In genomic region chr2:67646714-67647333, GRCh38 we compare ENCODE assay signal across 28 cellular contexts.
"Had no signal": no experiment of that assay in that cellular context is flagged by ENCODE, and none has a peak within 500 bp of the region (broad histone marks: within the 10 kb centered on the region; RNA-seq: fewer than 3 reads in every experiment).

No MANE protein-coding gene starts in this region.

- H3K9me3 ChIP-seq: esophagus muscularis mucosa, mucosa of descending colon, thyroid gland had no signal

- H3K36me3 Mint-ChIP-seq: memory B cell; mesothelial cell of epicardium; natural killer cell treated with Interleukin-12 subunit alpha and Interleukin-12 subunit beta and Interleukin-15 and Interleukin-18, amount 100 ng/mL, for 72 hours; stimulated activated effector memory CD8-positive, alpha-beta T cell treated with anti-CD3 and anti-CD28 coated beads, Interleukin-12 subunit alpha, Interleukin-12 subunit beta, amount 100 ng/mL, for 72 hours had no signal

- H3K27ac Mint-ChIP-seq: memory B cell; mesothelial cell of epicardium; naive B cell; natural killer cell treated with Interleukin-12 subunit alpha and Interleukin-12 subunit beta and Interleukin-15 and Interleukin-18, amount 100 ng/mL, for 72 hours; progenitor cell of endocrine pancreas; stimulated activated effector memory CD8-positive, alpha-beta T cell treated with anti-CD3 and anti-CD28 coated beads, Interleukin-12 subunit alpha, Interleukin-12 subunit beta, amount 100 ng/mL, for 72 hours had no signal

- H3K27me3 Mint-ChIP-seq: memory B cell; natural killer cell treated with Interleukin-12 subunit alpha and Interleukin-12 subunit beta and Interleukin-15 and Interleukin-18, amount 100 ng/mL, for 72 hours had no signal

- H3K4me3 ChIP-seq: dorsolateral prefrontal cortex, esophagus muscularis mucosa, gastroesophageal sphincter, heart left ventricle, hepatocyte, lung, mucosa of descending colon, smooth muscle cell, stomach, thyroid gland had no signal

- DNase-seq: effector CD4-positive, alpha-beta T cell; foreskin keratinocyte; kidney; mucosa of descending colon; naive B cell; stimulated activated CD4-positive, alpha-beta T cell treated with anti-CD3 and anti-CD28 coated beads, Interleukin-2, amount 100 ng/mL, for 24 hours; stimulated activated CD4-positive, alpha-beta T cell treated with anti-CD3 and anti-CD28 coated beads, Interleukin-4, amount 100 ng/mL, for 24 hours; stimulated activated naive CD4-positive, alpha-beta T cell treated with Interleukin-2 at 50 U/mL for 16 hours; stomach; thyroid gland; trophoblast cell had no signal

- H2AFZ ChIP-seq: hepatocyte, parathyroid adenoma had no signal

- H3K9ac ChIP-seq: parathyroid adenoma had no signal

- H3K4me1 Mint-ChIP-seq: memory B cell; naive B cell; stimulated activated effector memory CD8-positive, alpha-beta T cell treated with anti-CD3 and anti-CD28 coated beads, Interleukin-12 subunit alpha, Interleukin-12 subunit beta, amount 100 ng/mL, for 72 hours had no signal

- H3K4me3 Mint-ChIP-seq: memory B cell; mesothelial cell of epicardium; naive B cell; natural killer cell treated with Interleukin-12 subunit alpha and Interleukin-12 subunit beta and Interleukin-15 and Interleukin-18, amount 100 ng/mL, for 72 hours; neural crest cell; stimulated activated effector memory CD8-positive, alpha-beta T cell treated with anti-CD3 and anti-CD28 coated beads, Interleukin-12 subunit alpha, Interleukin-12 subunit beta, amount 100 ng/mL, for 72 hours had no signal

- ATAC-seq: foreskin keratinocyte; gastroesophageal sphincter; heart left ventricle; left lobe of liver; mucosa of descending colon; natural killer cell treated with Interleukin-12 subunit alpha and Interleukin-12 subunit beta and Interleukin-15 and Interleukin-18, amount 100 ng/mL, for 72 hours; sciatic nerve; stimulated activated effector memory CD8-positive, alpha-beta T cell treated with anti-CD3 and anti-CD28 coated beads, Interleukin-12 subunit alpha, Interleukin-12 subunit beta, amount 100 ng/mL, for 72 hours had no signal

- H3K27me3 ChIP-seq: esophagus muscularis mucosa, foreskin keratinocyte, gastroesophageal sphincter, heart left ventricle, hepatocyte, stomach, thyroid gland had no signal

- H3K27ac ChIP-seq: dorsolateral prefrontal cortex, epithelial cell of prostate, esophagus muscularis mucosa, foreskin keratinocyte, parathyroid adenoma, thyroid gland had no signal

- H3K4me2 ChIP-seq: hepatocyte, smooth muscle cell had no signal

- H3K9me3 Mint-ChIP-seq: mesothelial cell of epicardium; natural killer cell treated with Interleukin-12 subunit alpha and Interleukin-12 subunit beta and Interleukin-15 and Interleukin-18, amount 100 ng/mL, for 72 hours; neural crest cell had no signal

- H3K36me3 ChIP-seq: esophagus muscularis mucosa, gastroesophageal sphincter, heart left ventricle, stomach, thyroid gland had no signal

- H3K4me1 ChIP-seq: foreskin keratinocyte, parathyroid adenoma had no signal
